In the genomic region with DNA sequence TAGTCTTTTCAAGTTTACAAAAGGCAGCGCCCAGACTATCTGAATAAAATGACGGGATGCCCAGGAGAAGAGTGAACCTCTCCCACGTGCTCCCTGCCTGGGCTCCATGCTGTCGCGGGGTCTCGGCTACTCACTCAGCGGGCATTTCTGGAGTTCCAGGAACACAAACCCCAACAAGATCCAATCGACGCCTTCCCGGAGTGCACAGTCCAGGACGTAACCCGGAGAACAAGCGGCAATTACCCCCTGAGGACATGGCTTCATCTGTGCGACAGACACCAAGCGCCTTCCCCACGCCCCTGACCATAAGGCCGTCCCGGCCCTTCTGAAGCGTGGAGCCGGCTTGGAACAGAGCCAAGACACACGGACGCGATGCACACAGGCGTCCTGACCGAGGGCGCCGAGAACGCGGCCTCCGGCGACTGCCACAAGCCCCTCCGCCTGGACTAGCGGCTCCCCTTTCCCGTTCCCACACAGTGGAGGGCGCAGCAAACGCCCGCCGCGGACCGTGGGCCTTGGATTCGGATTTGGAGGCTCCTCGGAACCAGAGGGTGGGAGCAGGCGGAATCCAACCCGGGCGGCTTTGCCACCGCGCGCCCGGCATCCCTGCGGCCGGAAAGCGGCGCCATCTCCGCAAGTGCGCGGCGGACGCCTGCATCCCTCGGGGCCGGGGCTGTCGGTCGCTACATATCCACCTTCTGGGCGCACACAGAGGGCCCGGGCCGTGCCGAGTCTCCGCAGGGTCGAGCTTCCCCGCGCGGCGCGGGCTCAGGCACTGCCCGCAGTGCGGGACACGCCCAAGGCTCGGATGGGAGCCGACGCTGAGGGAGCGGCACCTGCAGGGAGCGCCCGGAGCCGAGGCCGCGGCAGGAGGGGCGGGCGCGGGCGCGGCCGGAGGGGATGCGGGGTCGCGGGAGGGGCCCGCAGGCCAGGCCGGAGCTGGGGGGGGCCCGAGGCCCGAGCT, we compare ENCODE assay signal across 8 cellular contexts. TPM values are rescaled to one million over a fixed set of nuclear protein-coding genes. Genes with fewer than 3 reads are reported as not detected.
DNase-seq lines count a peak whose midpoint lies in the region; ATAC-seq and TF ChIP-seq lines count a peak whose summit lies in the region.

No MANE protein-coding gene starts in this region.

- peaks cover 21% of the 10 kb centered on the region for H3K27me3 Mint-ChIP-seq in activated naive CD8-positive, alpha-beta T cell treated with anti-CD3 and anti-CD28 coated beads, Interleukin-2, amount 50 U/mL, for 24 hours

- peaks cover 2% of the 10 kb centered on the region for H3K36me3 Mint-ChIP-seq in activated naive CD8-positive, alpha-beta T cell treated with anti-CD3 and anti-CD28 coated beads, Interleukin-2, amount 50 U/mL, for 24 hours (ENCODE audit: low read depth)

- DNase-seq in C1 segment of cervical spinal cord (lab: John Stamatoyannopoulos, UW) (peak in 12 of 14 donors; percentile 16 to 80 (median 58)), RKO (ENCODE audit: low spot score) (peak; percentile 77), right atrium auricular region (ENCODE audit: low spot score) (no peak), prostate gland (ENCODE audit: low spot score) (peak; percentile 33), OCI-M2 (lab: John Stamatoyannopoulos, UW; ENCODE audit: unreplicated experiment) (no peak)
- peak; percentile 43 for DNase-seq in activated naive CD8-positive, alpha-beta T cell treated with anti-CD3 and anti-CD28 coated beads, Interleukin-2, amount 50 U/mL, for 24 hours

- peaks cover 0 to 23% of the 10 kb centered on the region in 2 donors for H3K4me1 ChIP-seq in right atrium auricular region
- no peaks in the 10 kb centered on the region for H3K4me1 ChIP-seq in prostate gland (replicated peaks)

- H3K27me3 ChIP-seq in right atrium auricular region, result no peaks in the 10 kb centered on the region
- no peaks in the 10 kb centered on the region for H3K27me3 ChIP-seq in prostate gland (replicated peaks; ENCODE audit: insufficient read depth)

- H3K36me3 ChIP-seq in right atrium auricular region (no peaks in the 10 kb centered on the region), prostate gland (no peaks in the 10 kb centered on the region)

- peak overlapping the region; percentile 24 to 62 for H3K27ac ChIP-seq in right atrium auricular region
- H3K27ac ChIP-seq in prostate gland, result peak overlapping the region in 1 of 2 donors; percentile 44

- 5% methylated on average over 77 of the region's 98 CpGs for WGBS in prostate gland

- peak overlapping the region; percentile 85 for H3K4me3 Mint-ChIP-seq in activated naive CD8-positive, alpha-beta T cell treated with anti-CD3 and anti-CD28 coated beads, Interleukin-2, amount 50 U/mL, for 24 hours

- H3K9me3 ChIP-seq in right atrium auricular region (no peaks in the 10 kb centered on the region), prostate gland (no peaks in the 10 kb centered on the region)

- TF ChIP-seq CTCF in right atrium auricular region (IDR thresholded peaks at IDR 0.05) (peak in 1 of 2 donors; percentile 37), prostate gland (IDR thresholded peaks at IDR 0.05) (peak in 1 of 4 experiments; percentile 7)

- ATAC-seq in GM19035 (IDR thresholded peaks at IDR 0.05; ENCODE audit: unreplicated experiment) (peak; percentile 38), HG03342 (IDR thresholded peaks at IDR 0.05; ENCODE audit: unreplicated experiment) (peak; percentile 35)
- peak; percentile 30 for ATAC-seq in activated naive CD8-positive, alpha-beta T cell treated with anti-CD3 and anti-CD28 coated beads, Interleukin-2, amount 50 U/mL, for 24 hours

- H3K4me3 ChIP-seq in right atrium auricular region (peak overlapping the region; percentile 74 to 78), prostate gland (peak overlapping the region; percentile 62 to 73)

- no peak for TF ChIP-seq POLR2A in prostate gland (IDR thresholded peaks at IDR 0.05)

- H3K4me1 Mint-ChIP-seq in activated naive CD8-positive, alpha-beta T cell treated with anti-CD3 and anti-CD28 coated beads, Interleukin-2, amount 50 U/mL, for 24 hours, result peaks cover 17% of the 10 kb centered on the region

- no peaks in the 10 kb centered on the region for H3K9me3 Mint-ChIP-seq in activated naive CD8-positive, alpha-beta T cell treated with anti-CD3 and anti-CD28 coated beads, Interleukin-2, amount 50 U/mL, for 24 hours

- intact Hi-C loops in prostate gland (cut with DNase I), result loop anchor here (2.0 to 5.0 kb wide), 2 partner anchors 87 to 161 kb away; a partner anchor contains a TSS

- H3K27ac Mint-ChIP-seq in activated naive CD8-positive, alpha-beta T cell treated with anti-CD3 and anti-CD28 coated beads, Interleukin-2, amount 50 U/mL, for 24 hours, result peak overlapping the region; percentile 62

RNA-seq across cellular contexts. Expression of a gene that starts 0.7 kb away (rescaled TPM):
- 10 to 100 TPM in 1 of 2 donors, 1 to 10 TPM in 1; 7.5 to 10.1 TPM for total RNA-seq in right atrium auricular region
- 10 to 100 TPM in 1 of 2 donors, 1 to 10 TPM in 1; 8.2 to 24.7 TPM for total RNA-seq in prostate gland

Comparison
In these comparisons a context has a peak if more than half of its experiments do, and no peak if none do; other contexts are left out.
1. DNase-seq: peak in C1 segment of cervical spinal cord (12 of 14), RKO (single experiment), activated naive CD8-positive, alpha-beta T cell treated with anti-CD3 and anti-CD28 coated beads, Interleukin-2, amount 50 U/mL, for 24 hours (single experiment) and prostate gland (single experiment); none in right atrium auricular region (single experiment) and OCI-M2 (single experiment).
2. Peak in every context shown above with its lines, with median percentiles within 50 percentile points of each other: ATAC-seq.